9 cellular contexts compared by ENCODE assay signal in the genomic region with DNA sequence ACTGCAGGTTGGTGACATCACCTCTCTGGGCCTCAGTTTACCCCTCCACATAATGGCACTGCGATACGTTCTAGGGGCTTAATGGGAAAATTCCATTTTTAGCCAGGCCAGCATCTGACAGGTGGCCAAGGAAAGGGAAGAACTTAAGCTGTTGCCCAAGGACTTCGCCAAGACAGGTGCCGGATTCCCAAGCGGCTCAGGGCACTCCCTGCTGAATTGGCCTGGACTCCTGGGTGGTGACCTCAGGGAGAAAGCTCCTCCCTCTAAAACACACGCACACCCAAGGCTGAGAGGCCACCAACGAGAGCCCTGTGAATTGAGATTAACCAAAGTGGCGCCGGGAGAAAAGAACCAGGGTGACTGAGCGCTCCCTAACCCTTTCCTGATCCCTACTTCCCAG. TPM values are rescaled to one million over a fixed set of nuclear protein-coding genes. Genes with fewer than 3 reads are reported as not detected.
DNase-seq lines count a peak whose midpoint lies in the region; ATAC-seq and TF ChIP-seq lines count a peak whose summit lies in the region.
"Had no signal": no experiment of that assay in that cellular context is flagged by ENCODE, and none has a peak within 500 bp of the region (broad histone marks: within the 10 kb centered on the region; RNA-seq: fewer than 3 reads in every experiment).

No MANE protein-coding gene starts in this region.

- H3K4me3 ChIP-seq in iPS-11a (ENCODE audit: low read depth, low read length) (peak overlapping the region; percentile 70), skin epidermis (peak overlapping the region in 6 of 7 experiments; percentile 42 to 65 (median 60))

- no peak overlapping the region for H3K27ac Mint-ChIP-seq in HFFc6
- no peak overlapping the region for H3K27ac Mint-ChIP-seq in activated CD8-positive, alpha-beta T cell treated with anti-CD3 and anti-CD28 coated beads for 36 hours

- H3K27ac ChIP-seq in skin epidermis = peak overlapping the region in 9 of 21 experiments; percentile 54 to 91 (median 69)

- DNase-seq in HFFc6 (no peak), HuH-7.5 (ENCODE audit: low spot score) (no peak), DMS53 treated with DMSO at 0.1 percent for 48 hours (lab: John Stamatoyannopoulos, UW; ENCODE audit: unreplicated experiment) (no peak)
- no peak for DNase-seq in activated CD8-positive, alpha-beta T cell treated with anti-CD3 and anti-CD28 coated beads for 36 hours
- DNase-seq in activated CD4-positive, CD25-positive, alpha-beta regulatory T cell treated with anti-CD3 and anti-CD28 coated beads, Interleukin-2, amount 50 U/mL, for 72 hours = no peak

- peaks cover 15% of the 10 kb centered on the region for H3K4me1 Mint-ChIP-seq in HFFc6 (ENCODE audit: low read depth)
- H3K4me1 Mint-ChIP-seq in activated CD8-positive, alpha-beta T cell treated with anti-CD3 and anti-CD28 coated beads for 36 hours (ENCODE audit: low read depth) = peaks cover 20% of the 10 kb centered on the region

- no peak for TF ChIP-seq CTCF in HFFc6 (IDR thresholded peaks at IDR 0.05)
- no peak for TF ChIP-seq CTCF in activated CD8-positive, alpha-beta T cell treated with anti-CD3 and anti-CD28 coated beads for 36 hours (IDR thresholded peaks at IDR 0.05)

- no peaks in the 10 kb centered on the region for H3K9me3 Mint-ChIP-seq in HFFc6
- no peaks in the 10 kb centered on the region for H3K9me3 Mint-ChIP-seq in activated CD8-positive, alpha-beta T cell treated with anti-CD3 and anti-CD28 coated beads for 36 hours

- intact Hi-C loops in activated CD8-positive, alpha-beta T cell treated with anti-CD3 and anti-CD28 coated beads for 36 hours (cut with micrococcal nuclease) = loop anchor here (5.0 kb wide), 1 partner anchor 56 kb away; no protein-coding TSS in a partner anchor

- 0 out of 2 replicates have a peak, but pooled peaks cover 4% of the 10 kb centered on the region for H3K36me3 Mint-ChIP-seq in HFFc6 (ENCODE audit: low read depth)
- peaks cover 11% of the 10 kb centered on the region for H3K36me3 Mint-ChIP-seq in activated CD8-positive, alpha-beta T cell treated with anti-CD3 and anti-CD28 coated beads for 36 hours (ENCODE audit: low read depth)

- CTCF ChIA-PET in activated CD8-positive, alpha-beta T cell treated with anti-CD3 and anti-CD28 coated beads for 36 hours (lab: Charles Lee) = interaction anchor here (0.6 to 3.9 kb wide), 8 partner anchors 10 to 218 kb away, joined by 3 to 20 read pairs (median 8); partner anchors contain the start of genes IL12RB1, MAST3 and PIK3R2

- peaks cover 3% of the 10 kb centered on the region for H3K27me3 Mint-ChIP-seq in HFFc6 (ENCODE audit: insufficient read depth)
- H3K27me3 Mint-ChIP-seq in activated CD8-positive, alpha-beta T cell treated with anti-CD3 and anti-CD28 coated beads for 36 hours = no peaks in the 10 kb centered on the region

- H3K4me3 Mint-ChIP-seq in HFFc6 = peak overlapping the region; percentile 78
- H3K4me3 Mint-ChIP-seq in activated CD8-positive, alpha-beta T cell treated with anti-CD3 and anti-CD28 coated beads for 36 hours = peak overlapping the region; percentile 72

- ATAC-seq in activated CD8-positive, alpha-beta T cell treated with anti-CD3 and anti-CD28 coated beads for 36 hours = no peak
- no peak for ATAC-seq in GM18517 (IDR thresholded peaks at IDR 0.05; ENCODE audit: unreplicated experiment)

- POLR2A ChIA-PET in activated CD8-positive, alpha-beta T cell treated with anti-CD3 and anti-CD28 coated beads for 36 hours (lab: Charles Lee) = interaction anchor here (0.6 to 2.5 kb wide), 7 partner anchors 9 to 168 kb away, joined by 3 to 11 read pairs (median 4); no protein-coding TSS in a partner anchor

RNA-seq across cellular contexts. Expression of gene MAST3, which starts 13.3 kb away (rescaled TPM):
- total RNA-seq in HFFc6 (2021; fragmentation: NEBNext Ultra II Directional; extraction: Animal tissue kit (Norgen Biotek cat#: 25700)) = 10 to 100 TPM; 12.2 to 17.4 (median 13.2) TPM
- total RNA-seq in activated CD8-positive, alpha-beta T cell treated with anti-CD3 and anti-CD28 coated beads for 36 hours = 10 to 100 TPM; 23.1 to 23.3 TPM

RNA-seq across cellular contexts. Expression of gene IL12RB1, which starts 24.1 kb away (rescaled TPM):
- under 1 TPM in 1 of 6 experiments, not detected in 5; 0.10 TPM for total RNA-seq in HFFc6 (2021; fragmentation: NEBNext Ultra II Directional; extraction: Animal tissue kit (Norgen Biotek cat#: 25700))
- 10 to 100 TPM; 25.6 to 27.2 TPM for total RNA-seq in activated CD8-positive, alpha-beta T cell treated with anti-CD3 and anti-CD28 coated beads for 36 hours
- total RNA-seq: NCI-H460 had no signal

RNA-seq across cellular contexts. Expression of gene PIK3R2, which starts 42.1 kb away (rescaled TPM):
- total RNA-seq in HFFc6 (2021; fragmentation: NEBNext Ultra II Directional; extraction: Animal tissue kit (Norgen Biotek cat#: 25700)) = 10 to 100 TPM; 51.9 to 66.1 (median 56.0) TPM
- 10 to 100 TPM; 15.0 to 15.8 TPM for total RNA-seq in activated CD8-positive, alpha-beta T cell treated with anti-CD3 and anti-CD28 coated beads for 36 hours

Comparison
In these comparisons a context has a peak if more than half of its experiments do, and no peak if none do; other contexts are left out.
1. RNA of gene IL12RB1, which starts 24.1 kb away (total RNA-seq): 25.6 to 27.2 TPM in activated CD8-positive, alpha-beta T cell treated with anti-CD3 and anti-CD28 coated beads for 36 hours; 0.10 TPM in HFFc6; every median in the first group is over 10 times any median in the second.